In genomic region chr2:102041351-102041750, GRCh38 we compare ENCODE assay signal across 14 cellular contexts. TPM values are rescaled to one million over a fixed set of nuclear protein-coding genes. Genes with fewer than 3 reads are reported as not detected.
DNase-seq lines count a peak whose midpoint lies in the region; ATAC-seq and TF ChIP-seq lines count a peak whose summit lies in the region.
"Had no signal": no experiment of that assay in that cellular context is flagged by ENCODE, and none has a peak within 500 bp of the region (broad histone marks: within the 10 kb centered on the region; RNA-seq: fewer than 3 reads in every experiment).

No MANE protein-coding gene starts in this region.

- no peaks in the 10 kb centered on the region for H3K27me3 ChIP-seq in ACC112 (ENCODE audit: insufficient read depth, low read length)
- peaks cover 11% of the 10 kb centered on the region for H3K27me3 ChIP-seq in neutrophil
- H3K27me3 ChIP-seq: SJSA1 had no signal

- H2AFZ ChIP-seq in ACC112 (ENCODE audit: low read length, unreplicated experiment), result no peak overlapping the region

- peak overlapping the region; percentile 26; the same call in 1 of the 2 replicates for H3K4me3 ChIP-seq in ACC112 (ENCODE audit: low read depth, low read length)
- H3K4me3 ChIP-seq in NB4 (ENCODE audit: low read depth, low read length), result no peak overlapping the region
- no peak overlapping the region for H3K4me3 ChIP-seq in fibroblast of villous mesenchyme (ENCODE audit: low read depth, low read length)
- peak overlapping the region in 1 of 2 experiments; percentile 34 for H3K4me3 ChIP-seq in neutrophil (ENCODE audit: low read depth in 1 of 2, low read length in 1 of 2)
- H3K4me3 ChIP-seq: SJSA1, skin epidermis had no signal

- TF ChIP-seq CTCF in NB4 (IDR thresholded peaks at IDR 0.05; ENCODE audit: low read depth, low read length) (no peak), fibroblast of villous mesenchyme (IDR thresholded peaks at IDR 0.05; ENCODE audit: insufficient read depth, low read depth, low read length) (no peak), neutrophil (IDR thresholded peaks at IDR 0.05) (no peak)

- no peaks in the 10 kb centered on the region for H3K79me2 ChIP-seq in ACC112 (ENCODE audit: control insufficient read depth, insufficient read depth, low read length, unreplicated experiment)

- H3K36me3 ChIP-seq in ACC112 (ENCODE audit: insufficient read depth, low read length) (no peaks in the 10 kb centered on the region), neutrophil (peaks cover 12% of the 10 kb centered on the region)
- H3K36me3 ChIP-seq: SJSA1 had no signal

- TF ChIP-seq POLR2A in NB4 (IDR thresholded peaks at IDR 0.05; ENCODE audit: extremely low read depth, insufficient read length), result no peak

- H3K27ac ChIP-seq in ACC112 (ENCODE audit: low read depth, low read length) (peak overlapping the region; percentile 97), neutrophil (peak overlapping the region; percentile 93)
- H3K27ac ChIP-seq: SJSA1 had no signal

- ATAC-seq in HG03432 (IDR thresholded peaks at IDR 0.05; ENCODE audit: unreplicated experiment) (no peak), GM18858 (IDR thresholded peaks at IDR 0.05; ENCODE audit: unreplicated experiment) (no peak), HG03097 (IDR thresholded peaks at IDR 0.05; ENCODE audit: low FRiP score, unreplicated experiment) (no peak), HG02610 (IDR thresholded peaks at IDR 0.05; ENCODE audit: unreplicated experiment) (no peak)
- ATAC-seq: activated CD8-positive, alpha-beta T cell treated with anti-CD3 and anti-CD28 coated beads, Interleukin-2, amount 10 ng/mL, durations not matched to agents 7 days and 5 days had no signal

- DNase-seq in NB4 (ENCODE audit: low read depth) (peak; percentile 30), fibroblast of villous mesenchyme (ENCODE audit: low read depth) (peak; percentile 95)
- DNase-seq: activated CD8-positive, alpha-beta T cell treated with anti-CD3 and anti-CD28 coated beads, Interleukin-2, amount 10 ng/mL, durations not matched to agents 7 days and 5 days; effector memory CD4-positive, alpha-beta T cell; left cardiac atrium; NCI-H1048 had no signal

- H3K9me3 ChIP-seq in neutrophil, result no peaks in the 10 kb centered on the region
- H3K9me3 ChIP-seq: SJSA1 had no signal

- peaks cover 68% of the 10 kb centered on the region for H3K4me1 ChIP-seq in ACC112 (ENCODE audit: control insufficient read depth, insufficient read depth, low read length, unreplicated experiment)
- H3K4me1 ChIP-seq in neutrophil (ENCODE audit: control insufficient read depth in 1 of 2, insufficient read depth in 1 of 2, low read depth in 1 of 2, low read length in 1 of 2), result peaks cover 32 to 44% of the 10 kb centered on the region in 2 experiments

RNA-seq across cellular contexts. Expression of gene IL1R2, which starts 49.6 kb away (rescaled TPM):
- total RNA-seq in fibroblast of villous mesenchyme, result 0.32 TPM in 1 of 2 replicates, not detected in the other
- total RNA-seq: activated CD8-positive, alpha-beta T cell treated with anti-CD3 and anti-CD28 coated beads, Interleukin-2, amount 10 ng/mL, durations not matched to agents 7 days and 5 days; SJSA1 had no signal
